9 cellular contexts compared by ENCODE assay signal in the genomic region with DNA sequence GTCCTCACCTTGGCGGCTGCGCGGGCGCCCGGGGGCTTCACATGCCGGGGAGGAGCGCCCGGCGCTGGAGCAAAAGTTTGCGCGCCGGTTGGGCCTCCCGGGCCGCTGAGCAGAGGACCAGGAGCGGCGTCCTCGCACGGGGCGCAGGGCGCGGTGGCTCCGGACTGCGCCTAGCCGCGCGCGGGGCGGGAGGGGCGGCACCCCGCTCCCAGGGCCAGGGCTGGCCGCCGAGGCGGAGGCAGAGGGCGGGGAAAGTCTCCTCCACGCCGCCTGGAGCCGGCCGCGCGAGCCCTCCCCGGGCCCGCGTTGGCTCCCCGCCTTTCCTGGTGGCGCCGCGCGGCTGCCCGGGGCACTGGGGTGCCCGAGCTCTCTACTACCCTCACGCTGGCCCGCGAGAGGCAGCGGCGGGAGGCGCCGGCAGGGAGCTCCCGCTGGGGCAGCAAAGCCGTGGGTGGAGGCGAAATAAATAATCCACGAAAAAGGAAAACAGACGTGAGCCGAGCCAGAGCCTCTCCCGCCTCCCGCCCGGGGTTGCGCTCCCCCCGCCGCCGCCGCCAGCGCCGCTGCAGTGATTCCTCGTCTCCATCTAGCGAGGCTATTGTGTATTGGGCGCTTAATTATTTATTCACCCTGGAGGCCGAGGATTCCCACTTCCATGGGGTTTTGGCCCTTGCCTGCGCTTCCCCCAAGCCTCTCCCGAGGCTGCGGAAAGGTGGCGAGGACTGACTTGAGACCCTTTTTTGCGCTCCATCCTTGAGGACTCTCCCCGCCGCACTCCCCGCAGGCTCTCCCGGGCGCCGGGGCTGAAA. TPM values are rescaled to one million over a fixed set of nuclear protein-coding genes. Genes with fewer than 3 reads are reported as not detected.
DNase-seq lines count a peak whose midpoint lies in the region; ATAC-seq and TF ChIP-seq lines count a peak whose summit lies in the region.
"Had no signal": no experiment of that assay in that cellular context is flagged by ENCODE, and none has a peak within 500 bp of the region (broad histone marks: within the 10 kb centered on the region; RNA-seq: fewer than 3 reads in every experiment).

No MANE protein-coding gene starts in this region.

- no TSS peak for BruUV-seq in PC-3 (replicated peaks; lab: Mats Ljungman, UMichigan)

- H3K9me3 ChIP-seq in HAP-1 (no peaks in the 10 kb centered on the region), PC-3 (ENCODE audit: low read length) (no peaks in the 10 kb centered on the region), cardiac muscle cell (ENCODE audit: low read depth) (no peaks in the 10 kb centered on the region), ovary (no peaks in the 10 kb centered on the region)

- no peaks in the 10 kb centered on the region for H4K20me1 ChIP-seq in PC-3 (ENCODE audit: low read length)

- H2AFZ ChIP-seq in PC-3 (ENCODE audit: low read length), result no peak overlapping the region; the same call in 1 of the 2 replicates

- WGBS in ovary, 3 donors, result 1 to 2% (median 2%) methylated on average over 29 to 88 of the region's 88 CpGs

- POLR2A ChIA-PET in PC-3 (lab: Charles Lee; ENCODE audit: unreplicated experiment), result no interaction called here

- intact Hi-C loops in PC-3 (cut with micrococcal nuclease) (no loop called here), ovary (cut with DNase I) (loop anchor here in 2 of 4 donors (5.0 to 10.0 kb wide), 2 partner anchors 131 to 134 kb away; no protein-coding TSS in a partner anchor)

- H3K36me3 ChIP-seq in HAP-1 (replicated peaks), result no peaks in the 10 kb centered on the region; the same call in 1 of the 2 replicates
- H3K36me3 ChIP-seq in PC-3 (ENCODE audit: low read depth, low read length), result no peaks in the 10 kb centered on the region
- H3K36me3 ChIP-seq in cardiac muscle cell, result no peaks in the 10 kb centered on the region
- H3K36me3 ChIP-seq in ovary, result no peaks in the 10 kb centered on the region

- no peak overlapping the region for H3K9ac ChIP-seq in PC-3 (ENCODE audit: low read length)

- no peaks in the 10 kb centered on the region for H3F3A ChIP-seq in PC-3 (ENCODE audit: low read length, unreplicated experiment)

- peak overlapping the region; percentile 66 for H3K4me2 ChIP-seq in PC-3 (ENCODE audit: low read length)

- peaks cover 16% of the 10 kb centered on the region for H3K4me1 ChIP-seq in HAP-1
- H3K4me1 ChIP-seq in PC-3 (ENCODE audit: insufficient read depth, low read length), result no peaks in the 10 kb centered on the region
- H3K4me1 ChIP-seq in cardiac muscle cell (ENCODE audit: low read depth), result peaks cover 12% of the 10 kb centered on the region
- H3K4me1 ChIP-seq in ovary (ENCODE audit: insufficient read depth), result no peaks in the 10 kb centered on the region

- H3K4me3 ChIP-seq in HAP-1, result peak overlapping the region; percentile 48
- peak overlapping the region; percentile 44; the same call in 1 of the 2 replicates for H3K4me3 ChIP-seq in PC-3 (ENCODE audit: low read length)
- H3K4me3 ChIP-seq in cardiac muscle cell, result peak overlapping the region; percentile 37
- peak overlapping the region; percentile 63 for H3K4me3 ChIP-seq in ovary

- H3K79me2 ChIP-seq in PC-3 (ENCODE audit: low read length), result no peaks in the 10 kb centered on the region

- TF ChIP-seq POLR2A in ovary (IDR thresholded peaks at IDR 0.05), result no peak

- no peaks in the 10 kb centered on the region for H3K27me3 ChIP-seq in HAP-1 (ENCODE audit: low read depth)
- peaks cover 75% of the 10 kb centered on the region for H3K27me3 ChIP-seq in PC-3 (ENCODE audit: low read length)
- peaks cover 12% of the 10 kb centered on the region for H3K27me3 ChIP-seq in cardiac muscle cell
- no peaks in the 10 kb centered on the region for H3K27me3 ChIP-seq in ovary

- in situ Hi-C loops in HAP-1 (cut with MboI; ENCODE audit: low sequenced_read_pairs), result no loop called here

- CTCF ChIA-PET in PC-3 (lab: Charles Lee), result no interaction called here

- no peaks in the 10 kb centered on the region for H3K9me2 ChIP-seq in PC-3 (replicated peaks; ENCODE audit: low read length)

- TF ChIP-seq EP300 in ovary (IDR thresholded peaks at IDR 0.05), result no peak

- H3K27ac ChIP-seq in PC-3 (ENCODE audit: low read length) (no peak overlapping the region), cardiac muscle cell (no peak overlapping the region), ovary (peak overlapping the region; percentile 71 to 83)

- TF ChIP-seq CTCF in PC-3 (conservative IDR thresholded peaks at IDR 0.05; ENCODE audit: low read depth, low read length), result peak; percentile 26; the same call in 1 of the 2 replicates
- no peak for TF ChIP-seq CTCF in cardiac muscle cell (IDR thresholded peaks at IDR 0.05; ENCODE audit: low read depth, low read length)
- peak in 2 of 3 donors; percentile 26 to 43 for TF ChIP-seq CTCF in ovary (IDR thresholded peaks at IDR 0.05)

- DNase-seq in HAP-1 (ENCODE audit: low spot score in 2 of 2) (peak; percentile 63 to 66), PC-3 (peak; percentile 12), cardiac muscle cell (ENCODE audit: low read depth in 1 of 2, low spot score in 1 of 2) (peak; percentile 2 to 75), ovary (peak; percentile 47 to 68 (median 60))
- DNase-seq in NK-92 treated with Interleukin-12 subunit alpha and Interleukin-12 subunit beta, amount 100 ng/mL, for 24 hours (lab: John Stamatoyannopoulos, UW), result no peak
- DNase-seq in activated CD4-positive, alpha-beta T cell treated with anti-CD3 and anti-CD28 coated beads for 48 hours, result no peak
- DNase-seq in activated effector memory CD4-positive, alpha-beta T cell treated with Interleukin-2 at 50 U/mL for 16 hours, result no peak

- ATAC-seq in PC-3 (peak; percentile 37), GM21528 (IDR thresholded peaks at IDR 0.05; ENCODE audit: low FRiP score, unreplicated experiment) (no peak)

RNA-seq across cellular contexts. Expression of gene PRIMA1, which starts 0.5 kb away (rescaled TPM):
- 0.04 TPM in 1 of 2 replicates, not detected in the other for total RNA-seq in PC-3 (2014; rRNA removed)
- 2.6 and 5.7 TPM in 2 replicates for total RNA-seq in cardiac muscle cell
- polyA plus RNA-seq in cardiac muscle cell, result 0.53 and 2.1 TPM in 2 replicates
- total RNA-seq in ovary, result 1 to 10 TPM; 2.3 to 7.9 (median 4.2) TPM
- polyA plus RNA-seq in ovary, result 10 to 100 TPM in 1 of 2 donors, 1 to 10 TPM in 1; 2.4 to 11.5 TPM
- total RNA-seq: endothelial cell of umbilical vein had no signal
- polyA plus RNA-seq: endothelial cell of umbilical vein had no signal

Comparison
In these comparisons a context has a peak if more than half of its experiments do, and no peak if none do; other contexts are left out.
1. DNase-seq: peak in HAP-1 (2 of 2), PC-3 (single experiment), cardiac muscle cell (2 of 2) and ovary (5 of 5); none in NK-92 treated with Interleukin-12 subunit alpha and Interleukin-12 subunit beta, amount 100 ng/mL, for 24 hours (single experiment), activated CD4-positive, alpha-beta T cell treated with anti-CD3 and anti-CD28 coated beads for 48 hours (single experiment) and activated effector memory CD4-positive, alpha-beta T cell treated with Interleukin-2 at 50 U/mL for 16 hours (single experiment).
2. H3K27ac ChIP-seq: peak in ovary (2 of 2); none in PC-3 (single experiment) and cardiac muscle cell (single experiment).
3. Peak in every context shown above with its lines, with median percentiles within 50 percentile points of each other: H3K4me3 ChIP-seq.